Comparison of ENCODE assay signal across 8 cellular contexts in the genomic region with DNA sequence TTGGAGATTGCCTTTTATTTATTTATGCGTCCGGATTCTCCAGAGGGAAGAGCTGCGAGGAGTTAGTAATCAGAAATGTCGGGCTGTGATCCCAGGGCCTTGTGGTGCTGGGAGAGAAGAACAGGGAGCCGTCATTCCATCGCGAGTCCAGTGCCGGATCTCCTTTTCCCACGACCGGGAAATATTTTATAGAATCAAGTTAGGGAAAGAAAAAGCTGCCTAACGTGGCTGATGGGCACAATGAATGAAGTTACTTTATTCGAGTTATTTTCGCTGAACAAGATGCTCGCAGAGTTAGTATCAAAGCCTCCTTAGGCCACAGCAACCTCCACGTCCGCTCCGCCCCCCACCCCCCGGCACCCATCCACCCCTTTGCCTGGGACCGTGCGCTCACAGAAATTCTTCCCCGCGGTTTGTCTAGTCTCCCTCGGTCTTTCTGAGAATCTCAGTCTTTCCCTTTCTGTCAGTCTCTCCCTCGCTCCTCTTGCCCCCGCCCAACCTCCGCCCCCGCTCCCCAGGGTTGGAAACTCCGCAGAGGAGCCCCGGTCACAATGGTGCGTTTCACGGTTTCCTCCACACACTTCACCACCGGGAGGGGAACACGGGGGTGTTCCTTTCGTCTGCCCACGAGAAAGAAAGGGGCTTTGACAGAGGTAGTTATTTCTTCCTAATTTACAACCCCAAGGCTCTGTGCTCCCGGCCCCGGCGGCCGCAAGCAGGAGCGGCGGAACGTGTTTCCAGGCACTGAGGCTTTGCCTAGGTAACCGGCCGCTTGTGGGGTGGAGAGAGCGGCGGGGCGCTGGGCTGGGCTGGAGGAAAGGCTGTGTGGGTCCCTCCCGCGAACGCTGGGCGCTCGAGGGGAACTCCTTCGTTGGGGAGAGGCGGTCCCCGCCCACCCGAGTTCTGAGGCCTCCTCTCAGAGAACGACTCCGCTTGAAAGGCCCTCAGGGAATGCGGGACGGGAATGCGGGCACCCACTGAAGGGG. TPM values are rescaled to one million over a fixed set of nuclear protein-coding genes. Genes with fewer than 3 reads are reported as not detected.
DNase-seq lines count a peak whose midpoint lies in the region; ATAC-seq and TF ChIP-seq lines count a peak whose summit lies in the region.

No MANE protein-coding gene starts in this region.

- peaks cover 19% of the 10 kb centered on the region for H3K27me3 Mint-ChIP-seq in activated T-cell treated with anti-CD3 and anti-CD28 coated beads, Interleukin-2, amount 50 U/mL, for 4 hours (ENCODE audit: low read depth)

- TF ChIP-seq CTCF in stomach (IDR thresholded peaks at IDR 0.05), result no peak

- H2AFZ ChIP-seq in neuron (ENCODE audit: low read depth, low read length), result peak overlapping the region; percentile 33

- H3K36me3 Mint-ChIP-seq in activated T-cell treated with anti-CD3 and anti-CD28 coated beads, Interleukin-2, amount 50 U/mL, for 4 hours (ENCODE audit: insufficient read depth), result peaks cover 17% of the 10 kb centered on the region

- peaks cover 69% of the 10 kb centered on the region for H3K4me1 Mint-ChIP-seq in activated T-cell treated with anti-CD3 and anti-CD28 coated beads, Interleukin-2, amount 50 U/mL, for 4 hours (ENCODE audit: low read depth)

- intact Hi-C loops in stomach (cut with DNase I; ENCODE audit: low total_unique reads), result no loop called here

- H3K4me1 ChIP-seq in neuron (ENCODE audit: insufficient read depth, low read length) (peaks cover 30% of the 10 kb centered on the region), stomach (peaks cover 20 to 59% (median 52%) of the 10 kb centered on the region in 4 donors)

- H3K9me3 Mint-ChIP-seq in activated T-cell treated with anti-CD3 and anti-CD28 coated beads, Interleukin-2, amount 50 U/mL, for 4 hours, result no peaks in the 10 kb centered on the region

- peak in 1 of 2 donors; percentile 0 for ATAC-seq in activated T-cell treated with anti-CD3 and anti-CD28 coated beads, Interleukin-2, amount 50 U/mL, for 4 hours
- no peak for ATAC-seq in HG03469 (IDR thresholded peaks at IDR 0.05; ENCODE audit: unreplicated experiment)

- peak overlapping the region; percentile 96 for H3K4me3 Mint-ChIP-seq in activated T-cell treated with anti-CD3 and anti-CD28 coated beads, Interleukin-2, amount 50 U/mL, for 4 hours

- no peak for TF ChIP-seq EP300 in stomach (IDR thresholded peaks at IDR 0.05)

- H3K27ac ChIP-seq in stomach, result peak overlapping the region in 4 of 5 donors; percentile 95 to 100 (median 99)

- no peaks in the 10 kb centered on the region for H3K9me3 ChIP-seq in neuron (ENCODE audit: low read length)
- no peaks in the 10 kb centered on the region for H3K9me3 ChIP-seq in stomach

- no peaks in the 10 kb centered on the region for H3K27me3 ChIP-seq in neuron (ENCODE audit: insufficient read depth, low read length)
- H3K27me3 ChIP-seq in stomach, result peaks cover 0 to 61% (median 26%) of the 10 kb centered on the region in 3 donors

- peak overlapping the region; percentile 66 for H3K4me3 ChIP-seq in neuron (ENCODE audit: low read length)
- H3K4me3 ChIP-seq in stomach, result peak overlapping the region; percentile 71 to 95 (median 81)

- WGBS in stomach, 5 donors, result 0 to 1% (median 0%) methylated on average over 39 to 61 of the region's 61 CpGs

- peaks cover under 1% of the 10 kb centered on the region for H3K36me3 ChIP-seq in neuron (ENCODE audit: insufficient read depth, low read length)
- H3K36me3 ChIP-seq in stomach, result no peaks in the 10 kb centered on the region

- no peak for TF ChIP-seq POLR2A in stomach (IDR thresholded peaks at IDR 0.05)

- DNase-seq in ELF-1 (ENCODE audit: low read depth, low spot score) (peak; percentile 48), NCI-H526 treated with DMSO at 0.1 percent for 48 hours (lab: John Stamatoyannopoulos, UW) (peak; percentile 22), fibroblast of peridontal ligament (ENCODE audit: extremely low read depth) (peak; percentile 68), stomach (peak; percentile 51), NK-92 (lab: John Stamatoyannopoulos, UW; ENCODE audit: unreplicated experiment) (no peak)
- peak; percentile 85 for DNase-seq in activated T-cell treated with anti-CD3 and anti-CD28 coated beads, Interleukin-2, amount 50 U/mL, for 4 hours

RNA-seq across cellular contexts. Expression of a gene that starts 2.0 kb away (rescaled TPM):
- total RNA-seq in activated T-cell treated with anti-CD3 and anti-CD28 coated beads, Interleukin-2, amount 50 U/mL, for 4 hours, result 10 to 100 TPM; 23.2 to 26.5 (median 24.9) TPM
- total RNA-seq in stomach, result 10 to 100 TPM in 1 of 5 donors, 1 to 10 TPM in 3, under 1 TPM in 1; 0.58 to 51.8 (median 2.6) TPM
- 1 to 10 TPM; 1.3 to 4.9 (median 3.9) TPM for polyA plus RNA-seq in stomach
